ENCODE assay signal across 21 cellular contexts in genomic region chr5:178246736-178247135, GRCh38. TPM values are rescaled to one million over a fixed set of nuclear protein-coding genes. Genes with fewer than 3 reads are reported as not detected.
"Had no signal": no experiment of that assay in that cellular context is flagged by ENCODE, and none has a peak within 500 bp of the region (broad histone marks: within the 10 kb centered on the region; RNA-seq: fewer than 3 reads in every experiment).

No MANE protein-coding gene starts in this region.

- H3K4me1 ChIP-seq: body of pancreas, colonic mucosa, gastroesophageal sphincter, tibial nerve, uterus had no signal

- H3K27ac ChIP-seq: body of pancreas, colonic mucosa, gastroesophageal sphincter, left lung, tibial nerve, uterus had no signal

- H3K36me3 Mint-ChIP-seq: naive B cell; stimulated activated memory B cell treated with anti-CD40 and anti-IgM and Interleukin-4, amounts not matched to agents 10 μg/mL and 1 μg/mL and 100 μg/mL, for 72 hours had no signal

- H3K27me3 Mint-ChIP-seq: naive B cell; stimulated activated memory B cell treated with anti-CD40 and anti-IgM and Interleukin-4, amounts not matched to agents 10 μg/mL and 1 μg/mL and 100 μg/mL, for 72 hours had no signal

- H3K9me3 ChIP-seq: body of pancreas, colonic mucosa, gastroesophageal sphincter, left lung, tibial nerve, uterus had no signal

- H3K4me3 ChIP-seq: body of pancreas, colonic mucosa, gastroesophageal sphincter, left lung, tibial nerve, uterus had no signal

- ATAC-seq: body of pancreas; gastroesophageal sphincter; left lung; stimulated activated memory B cell treated with anti-CD40 and anti-IgM and Interleukin-4, amounts not matched to agents 10 μg/mL and 1 μg/mL and 100 μg/mL, for 72 hours had no signal

- H3K27me3 ChIP-seq: colonic mucosa, left lung, tibial nerve, uterus had no signal

- H3K36me3 ChIP-seq: colonic mucosa, gastroesophageal sphincter, left lung, tibial nerve, uterus had no signal

- H3K27ac Mint-ChIP-seq: activated naive CD4-positive, alpha-beta T cell treated with anti-CD3 and anti-CD28 coated beads for 36 hours; activated T-helper 2 cell treated with anti-CD3 and anti-CD28 coated beads, Interferon-gamma antibody, Interleukin-2, Interleukin-4, amounts not matched to agents 10 μg/mL and 5 μg/mL and 100 μg/mL, durations not matched to agents 14 hours and 24 hours and 36 hours; stimulated activated memory B cell treated with anti-CD40 and anti-IgM and Interleukin-4, amounts not matched to agents 10 μg/mL and 1 μg/mL and 100 μg/mL, for 72 hours had no signal

- H3K4me3 Mint-ChIP-seq: activated naive CD4-positive, alpha-beta T cell treated with anti-CD3 and anti-CD28 coated beads for 36 hours; naive B cell; stimulated activated memory B cell treated with anti-CD40 and anti-IgM and Interleukin-4, amounts not matched to agents 10 μg/mL and 1 μg/mL and 100 μg/mL, for 72 hours had no signal

- DNase-seq: activated CD4-positive, alpha-beta T cell treated with anti-CD3 and anti-CD28 coated beads, Interleukin-2, amount 50 U/mL, for 1 hour; activated naive CD4-positive, alpha-beta T cell treated with anti-CD3 and anti-CD28 coated beads for 36 hours; activated T-cell treated with anti-CD3 and anti-CD28 coated beads, Interleukin-2, amount 50 U/mL, for 1 hour; amygdala; body of pancreas; caudate nucleus; colonic mucosa; hippocampal formation; mammary epithelial cell; naive B cell; posterior cingulate gyrus; uterus had no signal

- H3K9me3 Mint-ChIP-seq: activated naive CD4-positive, alpha-beta T cell treated with anti-CD3 and anti-CD28 coated beads for 36 hours; activated T-helper 2 cell treated with anti-CD3 and anti-CD28 coated beads, Interferon-gamma antibody, Interleukin-2, Interleukin-4, amounts not matched to agents 10 μg/mL and 5 μg/mL and 100 μg/mL, durations not matched to agents 14 hours and 24 hours and 36 hours; naive B cell; stimulated activated memory B cell treated with anti-CD40 and anti-IgM and Interleukin-4, amounts not matched to agents 10 μg/mL and 1 μg/mL and 100 μg/mL, for 72 hours had no signal

RNA-seq across cellular contexts. Expression of gene GMCL2, which starts 59.6 kb away (rescaled TPM):
- total RNA-seq: activated naive CD4-positive, alpha-beta T cell treated with anti-CD3 and anti-CD28 coated beads for 36 hours; activated T-helper 2 cell treated with anti-CD3 and anti-CD28 coated beads, Interferon-gamma antibody, Interleukin-2, Interleukin-4, amounts not matched to agents 10 μg/mL and 5 μg/mL and 100 μg/mL, durations not matched to agents 14 hours and 24 hours and 36 hours; body of pancreas; colonic mucosa; gastroesophageal sphincter; left lung; mammary epithelial cell; mononuclear cell; subcutaneous adipose tissue; tibial nerve; uterus had no signal
- polyA plus RNA-seq: esophagus, keratinocyte, mammary epithelial cell had no signal
